Comparison of ENCODE assay signal across 7 cellular contexts in the genomic region with DNA sequence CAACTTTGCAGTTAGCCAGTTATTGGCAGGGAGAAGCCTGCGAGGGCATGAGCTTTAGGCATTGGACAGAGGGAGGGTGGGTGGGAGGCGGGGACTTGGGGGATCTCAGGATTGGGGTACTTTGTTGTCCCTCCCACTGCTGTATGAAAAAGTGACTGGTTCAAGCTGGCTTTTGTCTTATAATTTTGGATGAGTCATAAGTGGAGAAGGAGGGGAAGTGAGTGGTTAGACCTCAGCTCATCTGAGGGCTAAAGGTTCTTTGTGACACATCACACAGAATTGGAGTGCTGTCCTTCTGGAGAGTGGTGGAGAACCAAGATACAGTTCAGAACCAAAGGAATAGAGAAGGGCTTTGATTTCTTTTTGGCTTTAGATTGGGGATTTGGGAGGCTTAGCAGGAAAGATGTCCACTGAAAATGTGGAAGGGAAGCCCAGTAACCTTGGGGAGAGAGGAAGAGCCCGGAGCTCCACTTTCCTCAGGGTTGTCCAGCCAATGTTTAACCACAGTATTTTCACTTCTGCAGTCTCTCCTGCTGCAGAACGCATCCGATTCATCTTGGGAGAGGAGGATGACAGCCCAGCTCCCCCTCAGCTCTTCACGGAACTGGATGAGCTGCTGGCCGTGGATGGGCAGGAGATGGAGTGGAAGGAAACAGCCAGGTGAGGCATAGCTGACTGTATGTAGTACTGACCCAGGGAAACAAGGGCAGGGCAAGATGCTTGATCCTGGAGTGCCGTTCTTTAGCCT. TPM values are rescaled to one million over a fixed set of nuclear protein-coding genes. Genes with fewer than 3 reads are reported as not detected.
DNase-seq lines count a peak whose midpoint lies in the region; ATAC-seq and TF ChIP-seq lines count a peak whose summit lies in the region.

A gene (plus strand): TSS at position 175 of the 748 bp plus-strand sequence.

- H3K27ac ChIP-seq in heart left ventricle (no peak within 1 kb of the TSS), trophoblast cell (ENCODE audit: low read depth, low read length) (no peak within 1 kb of the TSS)

- no peak within 1 kb of the TSS for H3K18ac ChIP-seq in trophoblast cell (ENCODE audit: low read length)

- 89 to 93% (median 90%) methylated on average over 8 of the region's 8 CpGs for WGBS in heart left ventricle, 4 donors
- no CpG with 5 or more reads among the region's 8 CpGs for WGBS in trophoblast cell (ENCODE audit: extremely low coverage, insufficient coverage, insufficient read length)

- intact Hi-C loops in heart left ventricle (cut with DNase I), result no loop called here

- no peaks in the 10 kb centered on the region for H3K9me3 ChIP-seq in heart left ventricle
- H3K9me3 ChIP-seq in trophoblast cell (ENCODE audit: insufficient read depth, low read depth, low read length), result no peaks in the 10 kb centered on the region

- TF ChIP-seq POLR2A in heart left ventricle (IDR thresholded peaks at IDR 0.05), result no peak

- H2BK5ac ChIP-seq in trophoblast cell (ENCODE audit: low read depth, low read length, poor library complexity), result no peak within 1 kb of the TSS

- no peak for TF ChIP-seq CTCF in heart left ventricle (IDR thresholded peaks at IDR 0.05)

- no peak within 1 kb of the TSS for H4K91ac ChIP-seq in trophoblast cell (ENCODE audit: low read depth, low read length)

- no peak within 1 kb of the TSS for H3K23ac ChIP-seq in trophoblast cell (ENCODE audit: low read length)

- H3K79me1 ChIP-seq in trophoblast cell (ENCODE audit: low read length), result no peaks in the 10 kb centered on the region

- peak; percentile 47 for DNase-seq in NOMO-1 treated with dmso at 0.1 percent for 144 hours (lab: John Stamatoyannopoulos, UW; ENCODE audit: unreplicated experiment)
- DNase-seq in heart left ventricle, result no peak
- DNase-seq in T-helper 9 cell, result no peak
- no peak for DNase-seq in trophoblast cell
- no peak for DNase-seq in DMS114 treated with DMSO at 0.1 percent for 48 hours (lab: John Stamatoyannopoulos, UW; ENCODE audit: unreplicated experiment)

- no peak within 1 kb of the TSS for H2BK120ac ChIP-seq in trophoblast cell (ENCODE audit: insufficient read depth, low read length, poor library complexity)

- no peak within 1 kb of the TSS for H3K14ac ChIP-seq in trophoblast cell (ENCODE audit: low read length)

- no peak within 1 kb of the TSS for H2AK5ac ChIP-seq in trophoblast cell (ENCODE audit: low read length)

- ATAC-seq in GM18909 (IDR thresholded peaks at IDR 0.05; ENCODE audit: poor library complexity, unreplicated experiment) (peak; percentile 100), HG02763 (IDR thresholded peaks at IDR 0.05; ENCODE audit: unreplicated experiment) (peak; percentile 100), heart left ventricle (peak in 1 of 4 donors; percentile 31)

- no peak within 1 kb of the TSS for H4K8ac ChIP-seq in trophoblast cell (ENCODE audit: low read depth, low read length)

- no peaks in the 10 kb centered on the region for H3K36me3 ChIP-seq in heart left ventricle
- no peaks in the 10 kb centered on the region for H3K36me3 ChIP-seq in trophoblast cell (ENCODE audit: control insufficient read depth in 1 of 2, insufficient read depth in 2 of 2, low read length in 2 of 2)

- H2AFZ ChIP-seq in trophoblast cell (ENCODE audit: insufficient read depth, low read length, poor library complexity), result no peak within 1 kb of the TSS

- H4K12ac ChIP-seq in trophoblast cell (ENCODE audit: low read depth, low read length), result no peak within 1 kb of the TSS

- H3K4ac ChIP-seq in trophoblast cell (ENCODE audit: low read depth, low read length), result no peak within 1 kb of the TSS

- H3K4me3 ChIP-seq in heart left ventricle (no peak within 1 kb of the TSS), trophoblast cell (ENCODE audit: low read depth, low read length) (no peak within 1 kb of the TSS)

- H3K4me1 ChIP-seq in heart left ventricle, result peaks cover 0 to 5% (median 0%) of the 10 kb centered on the region in 12 donors
- H3K4me1 ChIP-seq in trophoblast cell (ENCODE audit: control insufficient read depth in 1 of 2, insufficient read depth in 2 of 2, low read length in 2 of 2), result no peaks in the 10 kb centered on the region

- H3K9ac ChIP-seq in trophoblast cell (ENCODE audit: low read length), result no peak within 1 kb of the TSS

- no peak within 1 kb of the TSS for H2BK12ac ChIP-seq in trophoblast cell (ENCODE audit: low read length)

- H3K27me3 ChIP-seq in heart left ventricle, result no peaks in the 10 kb centered on the region
- no peaks in the 10 kb centered on the region for H3K27me3 ChIP-seq in trophoblast cell (ENCODE audit: insufficient read depth, low read length)

- H3K4me2 ChIP-seq in trophoblast cell (ENCODE audit: low read length), result no peak within 1 kb of the TSS

- H3K79me2 ChIP-seq in trophoblast cell (ENCODE audit: control insufficient read depth, insufficient read depth, low read length, poor library complexity), result no peaks in the 10 kb centered on the region

RNA-seq across cellular contexts. Expression of the gene that starts here (rescaled TPM):
- 10 to 100 TPM; 10.5 to 48.0 (median 19.1) TPM for total RNA-seq in heart left ventricle
- polyA plus RNA-seq in heart left ventricle, result 1 to 10 TPM; 3.7 to 4.8 TPM
- polyA plus RNA-seq in trophoblast cell (2013), result 2.5 and 2.7 TPM in 2 replicates
